Comparison of ENCODE assay signal across 8 cellular contexts in genomic region chr15:68444336-68444735, GRCh38.
"Had no signal": no experiment of that assay in that cellular context is flagged by ENCODE, and none has a peak within 500 bp of the region (broad histone marks: within the 10 kb centered on the region; RNA-seq: fewer than 3 reads in every experiment).

No MANE protein-coding gene starts in this region.

- H3K27ac ChIP-seq: HL-60, KMS-11 had no signal

- FAIRE-seq: HepG2, HTR-8/SVneo, K562 had no signal

- H3K4me3 ChIP-seq: K562 had no signal

- DNase-seq: IMR-90, KBM-7, KG1 had no signal
